ENCODE assay signal across 1 cellular context in the genomic region with DNA sequence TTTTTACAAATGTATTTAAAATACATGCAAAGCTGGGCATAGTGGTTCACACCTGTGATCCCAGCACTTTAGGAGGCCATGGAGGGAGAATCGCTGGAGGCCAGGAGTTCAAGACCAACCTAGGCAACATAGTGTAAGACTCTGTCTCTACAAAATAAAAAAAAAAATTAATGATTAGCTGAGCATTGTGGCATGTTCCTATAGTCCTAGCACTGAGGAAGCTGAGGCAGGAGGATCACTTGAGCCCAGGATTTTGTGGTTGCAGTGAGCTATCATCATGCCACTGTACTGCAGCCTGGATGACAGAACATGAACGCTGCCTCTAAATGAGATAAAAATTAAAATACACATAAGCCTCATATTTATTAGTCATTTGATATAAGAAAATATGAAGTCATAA.
TF ChIP-seq lines count a peak whose summit lies in the region.

No MANE protein-coding gene starts in this region.

TF ChIP-seq in IMR-90, 13 proteins besides CTCF, POLR2A, EP300 and RAD21 (continued from another document):
- TF ChIP-seq, protein P1, sequence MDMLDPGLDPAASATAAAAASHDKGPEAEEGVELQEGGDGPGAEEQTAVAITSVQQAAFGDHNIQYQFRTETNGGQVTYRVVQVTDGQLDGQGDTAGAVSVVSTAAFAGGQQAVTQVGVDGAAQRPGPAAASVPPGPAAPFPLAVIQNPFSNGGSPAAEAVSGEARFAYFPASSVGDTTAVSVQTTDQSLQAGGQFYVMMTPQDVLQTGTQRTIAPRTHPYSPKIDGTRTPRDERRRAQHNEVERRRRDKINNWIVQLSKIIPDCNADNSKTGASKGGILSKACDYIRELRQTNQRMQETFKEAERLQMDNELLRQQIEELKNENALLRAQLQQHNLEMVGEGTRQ (IDR thresholded peaks at IDR 0.05; ENCODE audit: low read depth, low read length), result no peak
- TF ChIP-seq ELK1 (IDR thresholded peaks at IDR 0.05; ENCODE audit: borderline replicate concordance, low read depth, low read length) (no peak), SMC3 (IDR thresholded peaks at IDR 0.05; ENCODE audit: low read depth, low read length) (no peak), RFX5 (IDR thresholded peaks at IDR 0.05; ENCODE audit: low read depth, low read length) (no peak), FOS (IDR thresholded peaks at IDR 0.05; ENCODE audit: low read depth, low read length) (no peak)
